1 cellular context compared by ENCODE assay signal in genomic region chr1:10065344-10065685, GRCh38.
TF ChIP-seq lines count a peak whose summit lies in the region.

No MANE protein-coding gene starts in this region.

TF ChIP-seq in H1, 55 proteins besides CTCF, POLR2A, EP300 and RAD21:
- TF ChIP-seq HDAC2 (IDR thresholded peaks at IDR 0.05; ENCODE audit: borderline replicate concordance in 1 of 2, low read depth in 2 of 2, low read length in 2 of 2) (no peak), GTF2F1 (IDR thresholded peaks at IDR 0.05; ENCODE audit: borderline replicate concordance, low read depth, low read length) (no peak), KDM4A (IDR thresholded peaks at IDR 0.05; ENCODE audit: low read depth, low read length, severe bottlenecking) (no peak), CTBP2 (IDR thresholded peaks at IDR 0.05; ENCODE audit: borderline replicate concordance, insufficient read depth, insufficient read length, low read length) (no peak), MAFK (IDR thresholded peaks at IDR 0.05; ENCODE audit: low read depth, low read length) (no peak), POU5F1 (IDR thresholded peaks at IDR 0.05; ENCODE audit: low read depth, low read length) (no peak), ZNF274 (IDR thresholded peaks at IDR 0.05; ENCODE audit: borderline replicate concordance, extremely low read depth, low read length) (no peak), EGR1 (IDR thresholded peaks at IDR 0.05; ENCODE audit: borderline replicate concordance, low read depth, low read length) (no peak), PHF8 (conservative IDR thresholded peaks at IDR 0.05; ENCODE audit: low read depth, low read length) (no peak), MAX (IDR thresholded peaks at IDR 0.05) (no peak), SIRT6 (IDR thresholded peaks at IDR 0.05; ENCODE audit: low read length) (no peak), POLR2AphosphoS5 (IDR thresholded peaks at IDR 0.05; ENCODE audit: low read depth, low read length) (no peak), CBX8 (IDR thresholded peaks at IDR 0.05; ENCODE audit: borderline replicate concordance, low read depth, low read length) (no peak), RFX5 (IDR thresholded peaks at IDR 0.05; ENCODE audit: borderline replicate concordance, low read depth, low read length) (no peak), SAP30 (IDR thresholded peaks at IDR 0.05; ENCODE audit: insufficient read depth, insufficient replicate concordance, low read length) (no peak), JUND (IDR thresholded peaks at IDR 0.05; ENCODE audit: low read length) (no peak), SP1 (IDR thresholded peaks at IDR 0.05; ENCODE audit: low read depth, low read length) (no peak)
- TF ChIP-seq, protein P1, sequence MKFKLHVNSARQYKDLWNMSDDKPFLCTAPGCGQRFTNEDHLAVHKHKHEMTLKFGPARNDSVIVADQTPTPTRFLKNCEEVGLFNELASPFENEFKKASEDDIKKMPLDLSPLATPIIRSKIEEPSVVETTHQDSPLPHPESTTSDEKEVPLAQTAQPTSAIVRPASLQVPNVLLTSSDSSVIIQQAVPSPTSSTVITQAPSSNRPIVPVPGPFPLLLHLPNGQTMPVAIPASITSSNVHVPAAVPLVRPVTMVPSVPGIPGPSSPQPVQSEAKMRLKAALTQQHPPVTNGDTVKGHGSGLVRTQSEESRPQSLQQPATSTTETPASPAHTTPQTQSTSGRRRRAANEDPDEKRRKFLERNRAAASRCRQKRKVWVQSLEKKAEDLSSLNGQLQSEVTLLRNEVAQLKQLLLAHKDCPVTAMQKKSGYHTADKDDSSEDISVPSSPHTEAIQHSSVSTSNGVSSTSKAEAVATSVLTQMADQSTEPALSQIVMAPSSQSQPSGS (IDR thresholded peaks at IDR 0.05; ENCODE audit: low read length): no peak
TF ChIP-seq in H1: peak in this region for 0.
